1 cellular context compared by ENCODE assay signal in genomic region chr1:1593834-1594601, GRCh38.
TF ChIP-seq lines count a peak whose summit lies in the region.

No MANE protein-coding gene starts in this region.

TF ChIP-seq in GM12878, 131 proteins besides CTCF, POLR2A, EP300 and RAD21:
- TF ChIP-seq RELA (IDR thresholded peaks at IDR 0.05; ENCODE audit: borderline replicate concordance, partially characterized antibody) (no peak), CHD2 (IDR thresholded peaks at IDR 0.05; ENCODE audit: borderline replicate concordance, low read depth, low read length) (no peak), POLR2AphosphoS2 (IDR thresholded peaks at IDR 0.05; ENCODE audit: low read depth, low read length) (no peak), SP1 (IDR thresholded peaks at IDR 0.05; ENCODE audit: low read depth, low read length) (no peak), ZBTB4 (CRISPR knock-in tag; IDR thresholded peaks at IDR 0.05) (no peak), USF1 (IDR thresholded peaks at IDR 0.05; ENCODE audit: borderline replicate concordance, extremely low read length, insufficient read depth, low read depth, low read length) (no peak), CEBPB (IDR thresholded peaks at IDR 0.05; ENCODE audit: borderline replicate concordance in 1 of 2, low read depth in 2 of 2, low read length in 2 of 2) (no peak), CHD4 (IDR thresholded peaks at IDR 0.05) (no peak), BACH1 (IDR thresholded peaks at IDR 0.05; ENCODE audit: borderline replicate concordance) (no peak), FOXM1 (IDR thresholded peaks at IDR 0.05; ENCODE audit: low read depth, low read length) (no peak)
